21 cellular contexts compared by ENCODE assay signal in genomic region chr2:102726128-102727087, GRCh38. TPM values are rescaled to one million over a fixed set of nuclear protein-coding genes. Genes with fewer than 3 reads are reported as not detected.
DNase-seq lines count a peak whose midpoint lies in the region; ATAC-seq and TF ChIP-seq lines count a peak whose summit lies in the region.
"Had no signal": no experiment of that assay in that cellular context is flagged by ENCODE, and none has a peak within 500 bp of the region (broad histone marks: within the 10 kb centered on the region; RNA-seq: fewer than 3 reads in every experiment).

No MANE protein-coding gene starts in this region.

- peak; percentile 71 for ATAC-seq in HG02885 (IDR thresholded peaks at IDR 0.05; ENCODE audit: poor library complexity, unreplicated experiment)
- ATAC-seq in HG02610 (IDR thresholded peaks at IDR 0.05; ENCODE audit: unreplicated experiment) = no peak
- ATAC-seq in HG03025 (IDR thresholded peaks at IDR 0.05; ENCODE audit: low FRiP score, unreplicated experiment) = no peak

- DNase-seq in DMS53 (lab: John Stamatoyannopoulos, UW) (peak; percentile 25), DMS53 treated with DMSO at 0.1 percent for 48 hours (lab: John Stamatoyannopoulos, UW; ENCODE audit: unreplicated experiment) (no peak), endothelial cell (ENCODE audit: low spot score) (peak; percentile 28), progenitor cell of endocrine pancreas (ENCODE audit: low spot score, unreplicated experiment) (no peak), NCI-H1092 treated with DMSO at 0.1 percent for 48 hours (lab: John Stamatoyannopoulos, UW) (no peak)
- DNase-seq: activated CD4-positive, alpha-beta T cell treated with anti-CD3 and anti-CD28 coated beads, Interleukin-2, amount 10 ng/mL, durations not matched to agents 24 days and 14 days; activated effector memory CD4-positive, alpha-beta T cell treated with anti-CD3 and anti-CD28 coated beads, Interleukin-2, amount 50 U/mL, for 16 hours; CD8-positive, alpha-beta memory T cell; DMS79 treated with DMSO at 0.1 percent for 48 hours; dorsolateral prefrontal cortex; foreskin melanocyte; H7; hypothalamus; Kasumi-1; mesendoderm; NCI-H1048; NCI-H510A treated with DMSO at 0.1 percent for 48 hours; Right ventricle myocardium superior had no signal

- H3K4me1 Mint-ChIP-seq in endothelial cell (ENCODE audit: unreplicated experiment) = peaks cover 32% of the 10 kb centered on the region
- peaks cover 37% of the 10 kb centered on the region for H3K4me1 Mint-ChIP-seq in progenitor cell of endocrine pancreas (ENCODE audit: low read depth)
- H3K4me1 Mint-ChIP-seq: activated CD4-positive, alpha-beta T cell treated with anti-CD3 and anti-CD28 coated beads, Interleukin-2, amount 10 ng/mL, durations not matched to agents 24 days and 14 days had no signal

- H3K27me3 Mint-ChIP-seq in endothelial cell (ENCODE audit: unreplicated experiment) = no peaks in the 10 kb centered on the region
- no peaks in the 10 kb centered on the region for H3K27me3 Mint-ChIP-seq in progenitor cell of endocrine pancreas
- H3K27me3 Mint-ChIP-seq: activated CD4-positive, alpha-beta T cell treated with anti-CD3 and anti-CD28 coated beads, Interleukin-2, amount 10 ng/mL, durations not matched to agents 24 days and 14 days; CD8-positive, alpha-beta memory T cell had no signal

- TF ChIP-seq CTCF in endothelial cell (IDR thresholded peaks at IDR 0.05; ENCODE audit: unreplicated experiment) (no peak), progenitor cell of endocrine pancreas (IDR thresholded peaks at IDR 0.05; ENCODE audit: unreplicated experiment) (no peak)

- H3K36me3 Mint-ChIP-seq in endothelial cell (ENCODE audit: low read depth, unreplicated experiment) (peaks cover 23% of the 10 kb centered on the region), progenitor cell of endocrine pancreas (ENCODE audit: insufficient read depth) (peaks cover 33% of the 10 kb centered on the region)

- H3K27ac Mint-ChIP-seq in endothelial cell (ENCODE audit: unreplicated experiment) = peak overlapping the region; percentile 88
- peak overlapping the region; percentile 25 for H3K27ac Mint-ChIP-seq in progenitor cell of endocrine pancreas
- H3K27ac Mint-ChIP-seq: activated CD4-positive, alpha-beta T cell treated with anti-CD3 and anti-CD28 coated beads, Interleukin-2, amount 10 ng/mL, durations not matched to agents 24 days and 14 days had no signal

- H3K4me3 Mint-ChIP-seq in endothelial cell (ENCODE audit: unreplicated experiment) = no peak overlapping the region
- H3K4me3 Mint-ChIP-seq in progenitor cell of endocrine pancreas (ENCODE audit: low read depth) = no peak overlapping the region
- H3K4me3 Mint-ChIP-seq: activated CD4-positive, alpha-beta T cell treated with anti-CD3 and anti-CD28 coated beads, Interleukin-2, amount 10 ng/mL, durations not matched to agents 24 days and 14 days; CD8-positive, alpha-beta memory T cell had no signal

- H3K9me3 Mint-ChIP-seq in endothelial cell (ENCODE audit: unreplicated experiment) = no peaks in the 10 kb centered on the region
- H3K9me3 Mint-ChIP-seq in progenitor cell of endocrine pancreas (ENCODE audit: low read depth) = no peaks in the 10 kb centered on the region
- H3K9me3 Mint-ChIP-seq: activated CD4-positive, alpha-beta T cell treated with anti-CD3 and anti-CD28 coated beads, Interleukin-2, amount 10 ng/mL, durations not matched to agents 24 days and 14 days; CD8-positive, alpha-beta memory T cell had no signal

RNA-seq across cellular contexts. Expression of gene TMEM182, which starts 35.4 kb away (rescaled TPM):
- total RNA-seq in endothelial cell (ENCODE audit: unreplicated experiment) (6.2 TPM), progenitor cell of endocrine pancreas (6.4 and 8.1 TPM in 2 replicates)

Comparison
In these comparisons a context has a peak if more than half of its experiments do, and no peak if none do; other contexts are left out.
1. DNase-seq: peak in DMS53 (single experiment) and endothelial cell (single experiment); none in DMS53 treated with DMSO at 0.1 percent for 48 hours (single experiment), progenitor cell of endocrine pancreas (single experiment) and NCI-H1092 treated with DMSO at 0.1 percent for 48 hours (single experiment).